In the genomic region with DNA sequence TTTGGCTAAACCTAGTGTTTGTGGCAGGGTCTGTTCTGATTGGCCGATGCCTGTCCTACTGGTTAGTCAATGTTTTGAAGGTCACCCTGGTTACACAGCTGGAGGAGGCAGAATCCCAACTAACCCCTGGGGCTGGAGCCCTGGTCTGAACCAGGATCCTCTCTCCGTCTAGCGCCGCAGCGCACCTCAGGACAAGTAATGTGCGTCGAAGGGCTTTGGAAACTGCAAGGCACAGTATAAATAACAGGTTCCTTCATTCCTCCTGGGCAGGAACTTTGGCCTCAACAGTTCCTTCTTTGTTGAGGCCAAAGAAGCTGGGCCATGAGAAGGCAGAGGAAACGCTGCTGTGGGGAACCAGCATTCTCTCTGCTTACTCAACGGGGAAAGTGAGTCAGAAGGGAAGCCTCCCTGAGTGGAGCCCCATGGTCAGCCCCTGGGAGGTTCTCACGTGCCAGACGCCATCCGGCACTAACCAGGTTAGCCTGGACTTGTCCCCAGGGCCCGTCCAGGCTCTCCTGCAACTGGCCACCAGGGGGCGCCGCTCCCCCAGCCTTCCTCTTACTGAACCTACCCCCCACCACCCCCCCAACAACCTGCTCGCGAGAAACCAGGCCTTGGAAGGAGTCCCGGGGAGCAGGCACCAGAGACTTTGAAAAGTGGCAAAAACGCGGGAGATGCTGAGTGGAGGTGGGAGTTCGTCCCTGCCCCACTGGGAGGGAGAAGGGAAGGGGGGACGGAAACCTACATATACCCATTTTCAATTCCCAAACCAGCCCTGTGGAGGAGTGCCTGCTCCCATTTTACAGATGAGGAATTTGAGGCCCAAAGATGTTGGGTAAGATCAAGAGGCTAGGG, we compare ENCODE assay signal across 8 cellular contexts. TPM values are rescaled to one million over a fixed set of nuclear protein-coding genes. Genes with fewer than 3 reads are reported as not detected.
DNase-seq lines count a peak whose midpoint lies in the region; ATAC-seq and TF ChIP-seq lines count a peak whose summit lies in the region.

No MANE protein-coding gene starts in this region.

- POLR2A ChIA-PET in AG04449 (lab: Yijun Ruan, JAX) = interaction anchor here (0.7 to 3.8 kb wide), 7 partner anchors 30 to 101 kb away, joined by 3 to 28 read pairs (median 7); a partner anchor contains a TSS

- CTCF ChIA-PET in AG04449 (lab: Yijun Ruan, JAX) = interaction anchor here (0.6 to 15.4 kb wide), 34 partner anchors 8 to 289 kb away, joined by 3 to 414 read pairs (median 6); a partner anchor contains a TSS

- TF ChIP-seq CTCF in AG04449 (IDR thresholded peaks at IDR 0.05; ENCODE audit: insufficient read depth, low read length, missing control alignments) = peak; percentile 87

- no peak overlapping the region for H3K4me3 ChIP-seq in AG04449 (ENCODE audit: low read depth, low read length)

- intact Hi-C loops in left colon (cut with DNase I, micrococcal nuclease) = loop anchor here in 1 of 2 donors (2.0 to 5.0 kb wide), 2 partner anchors 54 to 100 kb away; no protein-coding TSS in a partner anchor

- ATAC-seq in GM18858 (IDR thresholded peaks at IDR 0.05; ENCODE audit: unreplicated experiment) (peak; percentile 33), HG03139 (IDR thresholded peaks at IDR 0.05; ENCODE audit: unreplicated experiment) (peak; percentile 24), left colon (peak; percentile 61)

- DNase-seq in AG04449 (ENCODE audit: low read depth, low spot score) = peak; percentile 71
- DNase-seq in NCI-H226 = peak; percentile 96
- DNase-seq in activated CD4-positive, alpha-beta T cell treated with anti-CD3 and anti-CD28 coated beads for 1 hour = peak; percentile 84
- peak; percentile 88 for DNase-seq in cerebellar cortex (ENCODE audit: low spot score)
- peak; percentile 93 to 94 for DNase-seq in left colon
- peak; percentile 90 to 93 for DNase-seq in stimulated activated CD4-positive, alpha-beta T cell treated with anti-CD3 and anti-CD28 coated beads, Interleukin-1b, Interleukin-23, amount 100 ng/mL, for 4 hours (ENCODE audit: low read depth in 2 of 2)

RNA-seq across cellular contexts. Expression of a gene that starts 19.8 kb away (rescaled TPM):
- not detected for total RNA-seq in left colon
